In the genomic region with DNA sequence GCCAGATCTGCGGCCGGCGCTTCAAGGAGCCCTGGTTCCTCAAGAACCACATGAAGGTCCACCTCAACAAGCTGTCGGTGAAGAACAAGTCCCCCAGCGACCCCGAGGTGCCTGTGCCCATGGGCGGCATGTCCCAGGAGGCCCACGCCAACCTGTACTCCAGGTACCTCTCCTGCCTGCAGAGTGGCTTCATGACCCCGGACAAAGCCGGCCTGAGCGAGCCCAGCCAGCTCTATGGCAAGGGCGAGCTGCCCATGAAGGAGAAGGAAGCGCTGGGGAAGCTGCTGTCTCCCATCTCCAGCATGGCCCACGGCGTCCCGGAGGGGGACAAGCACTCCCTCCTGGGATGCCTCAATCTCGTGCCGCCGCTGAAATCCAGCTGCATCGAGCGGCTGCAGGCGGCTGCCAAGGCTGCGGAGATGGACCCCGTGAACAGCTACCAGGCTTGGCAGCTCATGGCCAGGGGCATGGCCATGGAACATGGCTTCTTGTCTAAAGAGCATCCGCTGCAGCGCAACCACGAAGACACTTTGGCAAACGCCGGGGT, we compare ENCODE assay signal across 8 cellular contexts.
"Had no signal": no experiment of that assay in that cellular context is flagged by ENCODE, and none has a peak within 500 bp of the region (broad histone marks: within the 10 kb centered on the region; RNA-seq: fewer than 3 reads in every experiment).

No MANE protein-coding gene starts in this region.

- H3K27me3 Mint-ChIP-seq: IgD-negative memory B cell had no signal

- H3K27ac ChIP-seq: HL-60 had no signal

- ATAC-seq: GM23338, HCT116, HepG2 had no signal

- H3K27ac Mint-ChIP-seq: GM23338, HFFc6, IgD-negative memory B cell had no signal

- H3K4me2 ChIP-seq: GM23338 had no signal

- H3K9me3 ChIP-seq: HAP-1 had no signal

- H3K4me3 ChIP-seq: GM23338, HAP-1 had no signal

- H3K4me3 Mint-ChIP-seq: GM23338, HFFc6, IgD-negative memory B cell had no signal

- H3K36me3 Mint-ChIP-seq: IgD-negative memory B cell had no signal

- DNase-seq: HFFc6, KBM-7 had no signal

- H3K9me3 Mint-ChIP-seq: GM23338 had no signal
